10 cellular contexts compared by ENCODE assay signal in genomic region chr11:118623291-118623655, GRCh38. TPM values are rescaled to one million over a fixed set of nuclear protein-coding genes. Genes with fewer than 3 reads are reported as not detected.
DNase-seq lines count a peak whose midpoint lies in the region; ATAC-seq and TF ChIP-seq lines count a peak whose summit lies in the region.
"Had no signal": no experiment of that assay in that cellular context is flagged by ENCODE, and none has a peak within 500 bp of the region (broad histone marks: within the 10 kb centered on the region; RNA-seq: fewer than 3 reads in every experiment).

No MANE protein-coding gene starts in this region.

- POLR2A ChIA-PET in CD4-positive, alpha-beta memory T cell (lab: Charles Lee; ENCODE audit: partially characterized antibody), result no interaction called here

- peak overlapping the region; percentile 52 to 79 for H3K27ac ChIP-seq in esophagus (ENCODE audit: low read depth in 2 of 2, low read length in 1 of 2)
- H3K27ac ChIP-seq in skeletal muscle tissue (ENCODE audit: low read depth, low read length), result peak overlapping the region; percentile 99
- no peak overlapping the region for H3K27ac ChIP-seq in CD4-positive, alpha-beta memory T cell (ENCODE audit: low read depth, low read length)

- H3K36me3 Mint-ChIP-seq in HFFc6 (ENCODE audit: low read depth), result peaks cover 16% of the 10 kb centered on the region
- no peaks in the 10 kb centered on the region for H3K36me3 Mint-ChIP-seq in CD4-positive, alpha-beta memory T cell
- H3K36me3 Mint-ChIP-seq: activated naive CD8-positive, alpha-beta T cell treated with anti-CD3 and anti-CD28 coated beads, Interleukin-2, amount 10 ng/mL, durations not matched to agents 7 days and 5 days; naive B cell had no signal

- H3K27ac Mint-ChIP-seq in HFFc6, result peak overlapping the region; percentile 92
- H3K27ac Mint-ChIP-seq in CD4-positive, alpha-beta memory T cell, result no peak overlapping the region

- H3K9me3 ChIP-seq in esophagus (ENCODE audit: control insufficient read depth in 2 of 2, insufficient read depth in 1 of 2, low read depth in 1 of 2, low read length in 1 of 2) (no peaks in the 10 kb centered on the region), skeletal muscle tissue (ENCODE audit: control insufficient read depth in 3 of 3, low read length in 3 of 3) (no peaks in the 10 kb centered on the region)
- H3K9me3 ChIP-seq in CD4-positive, alpha-beta memory T cell (ENCODE audit: control insufficient read depth in 1 of 2, low read length in 2 of 2), result no peaks in the 10 kb centered on the region

- intact Hi-C loops in CD4-positive, alpha-beta memory T cell (cut with micrococcal nuclease), result no loop called here

- 34 to 43% methylated on average over 4 of the region's 4 CpGs for WGBS in esophagus, 2 donors

- CTCF ChIA-PET in CD4-positive, alpha-beta memory T cell (lab: Charles Lee; ENCODE audit: partially characterized antibody), result no interaction called here

- H3K4me3 ChIP-seq in esophagus (ENCODE audit: low read depth in 1 of 2, low read length in 2 of 2) (no peak overlapping the region), skeletal muscle tissue (ENCODE audit: low read length in 3 of 3) (peak overlapping the region in 2 of 3 donors; percentile 39 to 52)
- no peak overlapping the region for H3K4me3 ChIP-seq in CD4-positive, alpha-beta memory T cell (ENCODE audit: low read length in 2 of 2)

- peak overlapping the region; percentile 43 to 87 (median 85) for H3K9ac ChIP-seq in skeletal muscle tissue (ENCODE audit: low read depth in 1 of 3, low read length in 3 of 3)

- no peak for TF ChIP-seq CTCF in HFFc6 (IDR thresholded peaks at IDR 0.05)

- H3K27me3 Mint-ChIP-seq in HFFc6 (ENCODE audit: insufficient read depth), result peaks cover 4% of the 10 kb centered on the region
- H3K27me3 Mint-ChIP-seq in CD4-positive, alpha-beta memory T cell, result peaks cover 9 to 11% of the 10 kb centered on the region in 2 donors

- H3K36me3 ChIP-seq in esophagus (ENCODE audit: control insufficient read depth in 2 of 2, insufficient read depth in 2 of 2, low read length in 1 of 2), result peaks cover 3 to 9% of the 10 kb centered on the region in 2 donors
- H3K36me3 ChIP-seq in skeletal muscle tissue (ENCODE audit: control insufficient read depth in 3 of 3, insufficient read depth in 3 of 3, low read length in 3 of 3), result peaks cover 22 to 24% (median 22%) of the 10 kb centered on the region in 3 donors
- no peaks in the 10 kb centered on the region for H3K36me3 ChIP-seq in CD4-positive, alpha-beta memory T cell (ENCODE audit: insufficient read depth, low read length)

- H3K4me1 ChIP-seq in esophagus (ENCODE audit: control insufficient read depth in 2 of 2, insufficient read depth in 2 of 2, low read length in 1 of 2), result peaks cover 7 to 30% of the 10 kb centered on the region in 2 donors
- H3K4me1 ChIP-seq in skeletal muscle tissue (ENCODE audit: control insufficient read depth in 3 of 3, insufficient read depth in 3 of 3, low read length in 3 of 3), result peaks cover 60 to 75% (median 67%) of the 10 kb centered on the region in 3 donors
- peaks cover 13% of the 10 kb centered on the region for H3K4me1 ChIP-seq in CD4-positive, alpha-beta memory T cell (ENCODE audit: insufficient read depth, low read length)

- peak overlapping the region; percentile 79 for H3K4me3 Mint-ChIP-seq in HFFc6
- no peak overlapping the region for H3K4me3 Mint-ChIP-seq in CD4-positive, alpha-beta memory T cell
- H3K4me3 Mint-ChIP-seq: activated naive CD8-positive, alpha-beta T cell treated with anti-CD3 and anti-CD28 coated beads, Interleukin-2, amount 10 ng/mL, durations not matched to agents 7 days and 5 days had no signal

- ATAC-seq in HG03378 (IDR thresholded peaks at IDR 0.05; ENCODE audit: unreplicated experiment), result no peak
- ATAC-seq in GM18861 (IDR thresholded peaks at IDR 0.05; ENCODE audit: unreplicated experiment), result no peak

- no peaks in the 10 kb centered on the region for H3K9me3 Mint-ChIP-seq in HFFc6
- H3K9me3 Mint-ChIP-seq in CD4-positive, alpha-beta memory T cell, result peaks cover 0 to 1% (median 0%) of the 10 kb centered on the region in 8 donors
- H3K9me3 Mint-ChIP-seq: activated naive CD8-positive, alpha-beta T cell treated with anti-CD3 and anti-CD28 coated beads, Interleukin-2, amount 10 ng/mL, durations not matched to agents 7 days and 5 days had no signal

- H3K27me3 ChIP-seq in esophagus (ENCODE audit: control insufficient read depth in 1 of 2, insufficient read depth in 2 of 2, low read length in 2 of 2), result no peaks in the 10 kb centered on the region
- H3K27me3 ChIP-seq in skeletal muscle tissue (ENCODE audit: control insufficient read depth in 3 of 3, insufficient read depth in 3 of 3, low read length in 3 of 3), result no peaks in the 10 kb centered on the region
- H3K27me3 ChIP-seq in CD4-positive, alpha-beta memory T cell (ENCODE audit: insufficient read depth, low read length), result peaks cover 6% of the 10 kb centered on the region

- peaks cover 58% of the 10 kb centered on the region for H3K4me1 Mint-ChIP-seq in HFFc6 (ENCODE audit: low read depth)
- peaks cover 5 to 16% (median 6%) of the 10 kb centered on the region in 4 donors for H3K4me1 Mint-ChIP-seq in CD4-positive, alpha-beta memory T cell

- DNase-seq in HFFc6 (peak; percentile 26), NCI-H748 (lab: John Stamatoyannopoulos, UW; ENCODE audit: unreplicated experiment) (peak; percentile 88)
- no peak for DNase-seq in activated effector memory CD4-positive, alpha-beta T cell treated with anti-CD3 and anti-CD28 coated beads, Interleukin-2, amount 50 U/mL, for 16 hours
- DNase-seq in CD4-positive, alpha-beta memory T cell, result no peak
- DNase-seq: activated naive CD8-positive, alpha-beta T cell treated with anti-CD3 and anti-CD28 coated beads, Interleukin-2, amount 10 ng/mL, durations not matched to agents 7 days and 5 days; naive B cell had no signal

RNA-seq across cellular contexts. Expression of gene PHLDB1, which starts 15.9 kb away (rescaled TPM):
- total RNA-seq in HFFc6 (2021; fragmentation: NEBNext Ultra II Directional; extraction: Animal tissue kit (Norgen Biotek cat#: 25700)), result 100 to 1,000 TPM; 106 to 121 (median 114) TPM
- polyA plus RNA-seq in esophagus, result 10 to 100 TPM; 12.9 to 25.7 TPM
- total RNA-seq in skeletal muscle tissue, result 54.8 TPM
- 1 to 10 TPM; 3.0 to 3.9 TPM for total RNA-seq in CD4-positive, alpha-beta memory T cell
- polyA plus RNA-seq in CD4-positive, alpha-beta memory T cell, result 1 to 10 TPM in 1 of 2 donors, under 1 TPM in 1; 0.34 to 1.2 TPM

RNA-seq across cellular contexts. Expression of gene ARCN1, which starts 51.1 kb away (rescaled TPM):
- total RNA-seq in HFFc6 (2021; fragmentation: NEBNext Ultra II Directional; extraction: Animal tissue kit (Norgen Biotek cat#: 25700)), result 100 to 1,000 TPM; 271 to 331 (median 319) TPM
- 10 to 100 TPM; 44.7 to 58.0 TPM for polyA plus RNA-seq in esophagus
- 61.1 TPM for total RNA-seq in skeletal muscle tissue
- 100 to 1,000 TPM; 133 to 134 TPM for total RNA-seq in CD4-positive, alpha-beta memory T cell
- 100 to 1,000 TPM; 157 to 168 TPM for polyA plus RNA-seq in CD4-positive, alpha-beta memory T cell

RNA-seq across cellular contexts. Expression of gene TREH, which starts 56.2 kb away (rescaled TPM):
- total RNA-seq in HFFc6 (2021; fragmentation: NEBNext Ultra II Directional; extraction: Animal tissue kit (Norgen Biotek cat#: 25700)), result under 1 TPM in 1 of 6 experiments, not detected in 5; 0.07 TPM
- 1 to 10 TPM in 1 of 2 donors, under 1 TPM in 1; 0.54 to 5.8 TPM for polyA plus RNA-seq in esophagus
- 0.52 TPM for total RNA-seq in skeletal muscle tissue
- not detected for total RNA-seq in CD4-positive, alpha-beta memory T cell
- not detected for polyA plus RNA-seq in CD4-positive, alpha-beta memory T cell
- total RNA-seq: activated naive CD8-positive, alpha-beta T cell treated with anti-CD3 and anti-CD28 coated beads, Interleukin-2, amount 10 ng/mL, durations not matched to agents 7 days and 5 days had no signal

RNA-seq across cellular contexts. Expression of gene IFT46, which starts 57.5 kb away (rescaled TPM):
- total RNA-seq in HFFc6 (2021; fragmentation: NEBNext Ultra II Directional; extraction: Animal tissue kit (Norgen Biotek cat#: 25700)), result 10 to 100 TPM; 17.3 to 22.4 (median 20.2) TPM
- polyA plus RNA-seq in esophagus, result 10 to 100 TPM in 1 of 2 donors, 1 to 10 TPM in 1; 8.6 to 10.9 TPM
- 26.6 TPM for total RNA-seq in skeletal muscle tissue
- total RNA-seq in CD4-positive, alpha-beta memory T cell, result 10 to 100 TPM; 12.1 to 14.9 TPM
- polyA plus RNA-seq in CD4-positive, alpha-beta memory T cell, result 1 to 10 TPM; 5.7 to 5.9 TPM

Comparison
In these comparisons a context has a peak if more than half of its experiments do, and no peak if none do; other contexts are left out.
1. DNase-seq: peak in HFFc6 (single experiment) and NCI-H748 (single experiment); none in activated effector memory CD4-positive, alpha-beta T cell treated with anti-CD3 and anti-CD28 coated beads, Interleukin-2, amount 50 U/mL, for 16 hours (single experiment) and CD4-positive, alpha-beta memory T cell (0 of 5).
2. H3K4me3 ChIP-seq: peak in skeletal muscle tissue (2 of 3); none in esophagus (0 of 2) and CD4-positive, alpha-beta memory T cell (0 of 2).
3. RNA of gene PHLDB1, which starts 15.9 kb away (total RNA-seq): 106 to 121 TPM in HFFc6 and 54.8 TPM in skeletal muscle tissue (single experiment); 3.0 to 3.9 TPM in CD4-positive, alpha-beta memory T cell; every median in the first group is over 10 times any median in the second.